Comparison of ENCODE assay signal across 9 cellular contexts in genomic region chr19:49331616-49332055, GRCh38. TPM values are rescaled to one million over a fixed set of nuclear protein-coding genes. Genes with fewer than 3 reads are reported as not detected.
DNase-seq lines count a peak whose midpoint lies in the region; ATAC-seq, FAIRE-seq and TF ChIP-seq lines count a peak whose summit lies in the region.
"Had no signal": no experiment of that assay in that cellular context is flagged by ENCODE, and none has a peak within 500 bp of the region (broad histone marks: within the 10 kb centered on the region; RNA-seq: fewer than 3 reads in every experiment).

No MANE protein-coding gene starts in this region.

- BruUV-seq in GM12878 (replicated peaks; lab: Mats Ljungman, UMichigan), result no TSS peak

- H3K4me3 Mint-ChIP-seq in T-helper 1 cell treated with Interleukin-12 subunit alpha and Interleukin-12 subunit beta and Interleukin-4 antibody, amounts not matched to agents 30 μg/mL and 1 μg/mL, for 36 hours, result no peak overlapping the region

- TF ChIP-seq POLR2A in GM12878 (IDR thresholded peaks at IDR 0.05; ENCODE audit: low read depth, low read length), result no peak

- peaks cover 78% of the 10 kb centered on the region for H3K4me1 ChIP-seq in BLaER1
- peaks cover 79% of the 10 kb centered on the region for H3K4me1 ChIP-seq in GM12878 (ENCODE audit: control insufficient read depth, insufficient read depth, low read length)

- DNase-seq in Jurkat, Clone E6-1 (ENCODE audit: low read depth, low spot score), result peak; percentile 86
- DNase-seq in GM12878 (ENCODE audit: low read depth, low spot score) (peak; percentile 81), kidney glomerular epithelial cell (lab: John Stamatoyannopoulos, UW) (peak; percentile 91)
- DNase-seq in stimulated activated naive CD8-positive, alpha-beta T cell treated with anti-CD3 and anti-CD28 coated beads, Interleukin-15, Interleukin-2, amounts not matched to agents 100 U/mL and 50 U/mL, for 24 hours, result peak; percentile 49

- H3K36me3 ChIP-seq in BLaER1, result no peaks in the 10 kb centered on the region
- H3K36me3 ChIP-seq in GM12878 (ENCODE audit: control insufficient read depth in 2 of 2, insufficient read depth in 2 of 2, low read length in 1 of 2), result no peaks in the 10 kb centered on the region

- no peak for TF ChIP-seq CTCF in GM12878 (IDR thresholded peaks at IDR 0.05 in 2 of 3, conservative IDR thresholded peaks at IDR 0.05 in 1 of 3; ENCODE audit: control insufficient read depth in 2 of 3, extremely low read depth in 1 of 3, insufficient read depth in 1 of 3, low read depth in 3 of 3, low read length in 3 of 3)

- H3K4me1 Mint-ChIP-seq in T-helper 1 cell treated with Interleukin-12 subunit alpha and Interleukin-12 subunit beta and Interleukin-4 antibody, amounts not matched to agents 30 μg/mL and 1 μg/mL, for 36 hours (ENCODE audit: low read depth), result peaks cover 52% of the 10 kb centered on the region

- RAD21 ChIA-PET in GM12878 (lab: Charles Lee; ENCODE audit: unreplicated experiment), result interaction anchor here (0.9 to 2.1 kb wide), 8 partner anchors 9 to 435 kb away, joined by 3 to 13 read pairs (median 4); partner anchors contain the start of genes ALDH16A1 and AP2A1

- WGBS in GM12878 (ENCODE audit: insufficient coverage, insufficient replicate concordance, low lambda C conversion rate, missing lambda C conversion rate), result 2% methylated on average over 2 of the region's 2 CpGs

- peaks cover 24% of the 10 kb centered on the region for H3K79me2 ChIP-seq in GM12878 (ENCODE audit: control insufficient read depth, insufficient read depth, low read length)

- FAIRE-seq in GM12878 (lab: Jason Lieb, UNC), result peak; percentile 72

- H3K36me3 Mint-ChIP-seq in T-helper 1 cell treated with Interleukin-12 subunit alpha and Interleukin-12 subunit beta and Interleukin-4 antibody, amounts not matched to agents 30 μg/mL and 1 μg/mL, for 36 hours (ENCODE audit: low read depth), result peaks cover 13% of the 10 kb centered on the region

- SMC1A ChIA-PET in GM12878 (lab: Charles Lee; ENCODE audit: uncharacterized antibody, unreplicated experiment), result interaction anchor here (0.8 to 2.1 kb wide), 7 partner anchors 9 to 75 kb away, joined by 3 to 11 read pairs (median 3); no protein-coding TSS in a partner anchor

- peak; percentile 42 for ATAC-seq in GM19328 (IDR thresholded peaks at IDR 0.05; ENCODE audit: unreplicated experiment)
- ATAC-seq in GM12878, result peak; percentile 71
- peak; percentile 69 for ATAC-seq in stimulated activated naive CD8-positive, alpha-beta T cell treated with anti-CD3 and anti-CD28 coated beads, Interleukin-15, Interleukin-2, amounts not matched to agents 100 U/mL and 50 U/mL, for 24 hours
- no peak for ATAC-seq in HG03025 (IDR thresholded peaks at IDR 0.05; ENCODE audit: low FRiP score, unreplicated experiment)

- POLR2A ChIA-PET in GM12878 (lab: Charles Lee), result interaction anchor here (0.6 to 4.5 kb wide), 6 partner anchors 8 to 121 kb away, joined by 3 to 44 read pairs (median 6); partner anchors contain the start of genes ALDH16A1 and PIH1D1

- no peaks in the 10 kb centered on the region for H3K27me3 Mint-ChIP-seq in T-helper 1 cell treated with Interleukin-12 subunit alpha and Interleukin-12 subunit beta and Interleukin-4 antibody, amounts not matched to agents 30 μg/mL and 1 μg/mL, for 36 hours (ENCODE audit: low read depth)

- peak overlapping the region; percentile 38 for H3K27ac Mint-ChIP-seq in T-helper 1 cell treated with Interleukin-12 subunit alpha and Interleukin-12 subunit beta and Interleukin-4 antibody, amounts not matched to agents 30 μg/mL and 1 μg/mL, for 36 hours

- no peaks in the 10 kb centered on the region for H3K9me3 ChIP-seq in BLaER1
- H3K9me3 ChIP-seq in GM12878 (replicated peaks; ENCODE audit: control insufficient read depth, insufficient read depth, low read length), result no peaks in the 10 kb centered on the region; the same call in 2 of the 3 replicates

- TF ChIP-seq RAD21 in GM12878 (IDR thresholded peaks at IDR 0.05; ENCODE audit: insufficient read depth, low read depth, low read length), result no peak

- H2AFZ ChIP-seq in GM12878 (ENCODE audit: control insufficient read depth, low read depth, low read length), result peak overlapping the region; percentile 68

- no peaks in the 10 kb centered on the region for H3K9me3 Mint-ChIP-seq in T-helper 1 cell treated with Interleukin-12 subunit alpha and Interleukin-12 subunit beta and Interleukin-4 antibody, amounts not matched to agents 30 μg/mL and 1 μg/mL, for 36 hours

- no peak for TF ChIP-seq EP300 in GM12878 (IDR thresholded peaks at IDR 0.05; ENCODE audit: borderline replicate concordance in 1 of 2, control insufficient read depth in 1 of 2, low read depth in 2 of 2, low read length in 2 of 2)

- no peak overlapping the region for H3K27ac ChIP-seq in BLaER1
- peak overlapping the region; percentile 87 for H3K27ac ChIP-seq in GM12878 (ENCODE audit: control insufficient read depth, insufficient read depth)

- H3K4me3 ChIP-seq in BLaER1 (no peak overlapping the region), GM12878 (peak overlapping the region; percentile 50)
- H3K4me3 ChIP-seq in Jurkat, Clone E6-1 (ENCODE audit: low read length), result no peak overlapping the region

- H3K9ac ChIP-seq in BLaER1 (no peak overlapping the region), GM12878 (ENCODE audit: control insufficient read depth, insufficient read depth, low read length) (no peak overlapping the region)

- no peaks in the 10 kb centered on the region for H3K27me3 ChIP-seq in BLaER1
- no peaks in the 10 kb centered on the region for H3K27me3 ChIP-seq in GM12878 (replicated peaks in 1 of 2; ENCODE audit: control insufficient read depth in 2 of 2, insufficient read depth in 2 of 2, low read length in 1 of 2)

- H4K20me1 ChIP-seq in BLaER1 (no peaks in the 10 kb centered on the region), GM12878 (ENCODE audit: control insufficient read depth, insufficient read depth) (no peaks in the 10 kb centered on the region)

- H3K4me2 ChIP-seq in BLaER1 (peak overlapping the region; percentile 88), GM12878 (ENCODE audit: control insufficient read depth, insufficient read depth) (peak overlapping the region; percentile 87)

- CTCF ChIA-PET in GM12878 (lab: Yijun Ruan, JAX), result interaction anchor here (1.2 to 3.9 kb wide), 7 partner anchors 9 to 215 kb away, joined by 3 to 22 read pairs (median 7); no protein-coding TSS in a partner anchor

- in situ Hi-C loops in GM12878 (cut with MboI), result no loop called here

- intact Hi-C loops in GM12878 (cut with micrococcal nuclease; ENCODE audit: unreplicated experiment), result loop anchor here (5.0 kb wide), 2 partner anchors 121 to 141 kb away; partner anchors contain the start of genes ALDH16A1, FLT3LG and PIH1D1

RNA-seq across cellular contexts. Expression of gene CD37, which starts 3.6 kb away (rescaled TPM):
- 10.3 TPM for polyA plus RNA-seq in Jurkat, Clone E6-1 (2012; ENCODE audit: insufficient read depth, insufficient read length)
- total RNA-seq in GM12878 (2013; cell fraction: nucleolus; rRNA removed), result 148 and 174 TPM in 2 replicates
- total RNA-seq in GM12878 (2014; rRNA removed), result 106 and 121 TPM in 2 replicates
- total RNA-seq in GM12878 (2014; rRNA removed; fragmentation: Illumina TruSeq; extraction: Trizol), result 142 and 155 TPM in 2 replicates
- 256 and 267 TPM in 2 replicates for total RNA-seq in GM12878 (2021)
- polyA plus RNA-seq in GM12878 (2011; ENCODE audit: low read depth), result 158 TPM
- 17.7 and 34.1 TPM in 2 replicates for polyA plus RNA-seq in GM12878 (2011; rRNA removed)
- 110 and 112 TPM in 2 replicates for polyA plus RNA-seq in GM12878 (2011; cell fraction: cytosol; rRNA removed)
- polyA plus RNA-seq in GM12878 (2011; cell fraction: nucleus; rRNA removed), result 182 and 224 TPM in 2 replicates
- polyA plus RNA-seq in GM12878 (2012), result 332 and 419 TPM in 2 replicates
- 243 and 359 TPM in 2 replicates for polyA plus RNA-seq in GM12878 (2014; fragmentation: Illumina TruSeq; extraction: Trizol)
- polyA plus RNA-seq in GM12878 (2014; fragmentation: Nextera tagmentation; extraction: Ambion mirVana), result 10 to 100 TPM; 46.7 to 48.0 TPM
- polyA plus RNA-seq in GM12878 (2014; rRNA removed), result 161 and 178 TPM in 2 replicates
- 10 to 100 TPM; 88.5 to 93.9 TPM for polyA plus RNA-seq in GM12878 (2016; fragmentation: Nextera tagmentation; extraction: Ambion mirVana)
- polyA minus RNA-seq in GM12878 (2011; rRNA and poly(A)+ RNA removed), result 147 and 209 TPM in 2 replicates
- 76.3 and 87.6 TPM in 2 replicates for polyA minus RNA-seq in GM12878 (2011; cell fraction: cytosol; rRNA and poly(A)+ RNA removed)
- 43.4 and 77.2 TPM in 2 replicates for polyA minus RNA-seq in GM12878 (2011; cell fraction: nucleus; rRNA and poly(A)+ RNA removed)

RNA-seq across cellular contexts. Expression of gene SLC6A16, which starts 6.6 kb away (rescaled TPM):
- not detected for polyA plus RNA-seq in Jurkat, Clone E6-1 (2012; ENCODE audit: insufficient read depth, insufficient read length)
- total RNA-seq in GM12878 (2013; cell fraction: nucleolus; rRNA removed), result 3.3 and 6.4 TPM in 2 replicates
- total RNA-seq in GM12878 (2014; rRNA removed) (0.16 and 0.23 TPM in 2 replicates), GM12878 (2014; rRNA removed; fragmentation: Illumina TruSeq; extraction: Trizol) (0.23 and 0.36 TPM in 2 replicates), GM12878 (2021) (1.6 and 1.7 TPM in 2 replicates)
- polyA plus RNA-seq in GM12878 (2011; ENCODE audit: low read depth), result 0.24 TPM
- polyA plus RNA-seq in GM12878 (2011; rRNA removed) (2.4 and 3.2 TPM in 2 replicates), GM12878 (2014; fragmentation: Illumina TruSeq; extraction: Trizol) (0.48 and 0.63 TPM in 2 replicates), GM12878 (2014; fragmentation: Nextera tagmentation; extraction: Ambion mirVana) (under 1 TPM; 0.51 to 0.98 TPM), GM12878 (2014; rRNA removed) (0.88 and 1.3 TPM in 2 replicates), GM12878 (2016; fragmentation: Nextera tagmentation; extraction: Ambion mirVana) (under 1 TPM; 0.37 to 0.57 TPM)
- polyA plus RNA-seq in GM12878 (2011; cell fraction: cytosol; rRNA removed), result 1.4 and 1.5 TPM in 2 replicates
- 1.4 and 3.1 TPM in 2 replicates for polyA plus RNA-seq in GM12878 (2011; cell fraction: nucleus; rRNA removed)
- 0.87 and 1.3 TPM in 2 replicates for polyA plus RNA-seq in GM12878 (2012)
- polyA minus RNA-seq in GM12878 (2011; rRNA and poly(A)+ RNA removed), result 1.3 and 2.0 TPM in 2 replicates
- 0.53 and 1.1 TPM in 2 replicates for polyA minus RNA-seq in GM12878 (2011; cell fraction: cytosol; rRNA and poly(A)+ RNA removed)
- 0.36 and 0.96 TPM in 2 replicates for polyA minus RNA-seq in GM12878 (2011; cell fraction: nucleus; rRNA and poly(A)+ RNA removed)

RNA-seq across cellular contexts. Expression of gene TEAD2, which starts 30.6 kb away (rescaled TPM):
- polyA plus RNA-seq in Jurkat, Clone E6-1 (2012; ENCODE audit: insufficient read depth, insufficient read length), result 0.75 TPM
- not detected in 2 replicates for total RNA-seq in GM12878 (2013; cell fraction: nucleolus; rRNA removed)
- 0.17 TPM in 1 of 2 replicates, not detected in the other for total RNA-seq in GM12878 (2014; rRNA removed)
- total RNA-seq in GM12878 (2014; rRNA removed; fragmentation: Illumina TruSeq; extraction: Trizol), result not detected in 2 replicates
- total RNA-seq in GM12878 (2021), result 0.11 and 0.26 TPM in 2 replicates
- polyA plus RNA-seq in GM12878 (2011; ENCODE audit: low read depth), result not detected
- 0.04 TPM in 1 of 2 replicates, not detected in the other for polyA plus RNA-seq in GM12878 (2011; rRNA removed)
- 0.05 and 0.06 TPM in 2 replicates for polyA plus RNA-seq in GM12878 (2011; cell fraction: cytosol; rRNA removed)
- 0.16 TPM in 1 of 2 replicates, not detected in the other for polyA plus RNA-seq in GM12878 (2011; cell fraction: nucleus; rRNA removed)
- polyA plus RNA-seq in GM12878 (2012), result 0.20 and 0.26 TPM in 2 replicates
- not detected in 2 replicates for polyA plus RNA-seq in GM12878 (2014; fragmentation: Illumina TruSeq; extraction: Trizol)
- polyA plus RNA-seq in GM12878 (2014; fragmentation: Nextera tagmentation; extraction: Ambion mirVana), result under 1 TPM; 0.05 to 0.07 TPM
- not detected in 2 replicates for polyA plus RNA-seq in GM12878 (2014; rRNA removed)
- polyA plus RNA-seq in GM12878 (2016; fragmentation: Nextera tagmentation; extraction: Ambion mirVana), result under 1 TPM; 0.11 to 0.13 TPM
- polyA minus RNA-seq in GM12878 (2011; rRNA and poly(A)+ RNA removed), result 0.31 TPM in 1 of 2 replicates, not detected in the other
- polyA minus RNA-seq in GM12878 (2011; cell fraction: cytosol; rRNA and poly(A)+ RNA removed), result 0.62 TPM in 1 of 2 replicates, not detected in the other
- not detected in 2 replicates for polyA minus RNA-seq in GM12878 (2011; cell fraction: nucleus; rRNA and poly(A)+ RNA removed)

RNA-seq across cellular contexts. Expression of gene DKKL1, which starts 32.0 kb away (rescaled TPM):
- not detected for polyA plus RNA-seq in Jurkat, Clone E6-1 (2012; ENCODE audit: insufficient read depth, insufficient read length)
- not detected in 2 replicates for total RNA-seq in GM12878 (2013; cell fraction: nucleolus; rRNA removed)
- total RNA-seq in GM12878 (2014; rRNA removed) (not detected in 2 replicates), GM12878 (2014; rRNA removed; fragmentation: Illumina TruSeq; extraction: Trizol) (not detected in 2 replicates), GM12878 (2021) (not detected in 2 replicates)
- polyA plus RNA-seq in GM12878 (2011; ENCODE audit: low read depth), result not detected
- polyA plus RNA-seq in GM12878 (2011; rRNA removed) (not detected in 2 replicates), GM12878 (2014; fragmentation: Illumina TruSeq; extraction: Trizol) (not detected in 2 replicates), GM12878 (2014; fragmentation: Nextera tagmentation; extraction: Ambion mirVana) (not detected), GM12878 (2014; rRNA removed) (not detected in 2 replicates), GM12878 (2016; fragmentation: Nextera tagmentation; extraction: Ambion mirVana) (not detected)
- polyA plus RNA-seq in GM12878 (2011; cell fraction: cytosol; rRNA removed), result not detected in 2 replicates
- not detected in 2 replicates for polyA plus RNA-seq in GM12878 (2011; cell fraction: nucleus; rRNA removed)
- polyA plus RNA-seq in GM12878 (2012), result not detected in 2 replicates
- not detected in 2 replicates for polyA minus RNA-seq in GM12878 (2011; rRNA and poly(A)+ RNA removed)
- not detected in 2 replicates for polyA minus RNA-seq in GM12878 (2011; cell fraction: cytosol; rRNA and poly(A)+ RNA removed)
- polyA minus RNA-seq in GM12878 (2011; cell fraction: nucleus; rRNA and poly(A)+ RNA removed), result not detected in 2 replicates

RNA-seq across cellular contexts. Expression of gene KASH5, which starts 56.4 kb away (rescaled TPM):
- polyA plus RNA-seq in Jurkat, Clone E6-1 (2012; ENCODE audit: insufficient read depth, insufficient read length), result not detected
- not detected in 2 replicates for total RNA-seq in GM12878 (2013; cell fraction: nucleolus; rRNA removed)
- total RNA-seq in GM12878 (2014; rRNA removed) (0.16 TPM in 1 of 2 replicates, not detected in the other), GM12878 (2014; rRNA removed; fragmentation: Illumina TruSeq; extraction: Trizol) (not detected in 2 replicates), GM12878 (2021) (0.21 TPM in 1 of 2 replicates, not detected in the other)
- polyA plus RNA-seq in GM12878 (2011; ENCODE audit: low read depth), result not detected
- polyA plus RNA-seq in GM12878 (2011; rRNA removed) (0.05 TPM in 1 of 2 replicates, not detected in the other), GM12878 (2014; fragmentation: Illumina TruSeq; extraction: Trizol) (0.03 TPM in 1 of 2 replicates, not detected in the other), GM12878 (2014; fragmentation: Nextera tagmentation; extraction: Ambion mirVana) (not detected), GM12878 (2014; rRNA removed) (0.04 and 0.06 TPM in 2 replicates), GM12878 (2016; fragmentation: Nextera tagmentation; extraction: Ambion mirVana) (not detected)
- polyA plus RNA-seq in GM12878 (2011; cell fraction: cytosol; rRNA removed), result not detected in 2 replicates
- 0.19 TPM in 1 of 2 replicates, not detected in the other for polyA plus RNA-seq in GM12878 (2011; cell fraction: nucleus; rRNA removed)
- not detected in 2 replicates for polyA plus RNA-seq in GM12878 (2012)
- not detected in 2 replicates for polyA minus RNA-seq in GM12878 (2011; rRNA and poly(A)+ RNA removed)
- not detected in 2 replicates for polyA minus RNA-seq in GM12878 (2011; cell fraction: cytosol; rRNA and poly(A)+ RNA removed)
- polyA minus RNA-seq in GM12878 (2011; cell fraction: nucleus; rRNA and poly(A)+ RNA removed), result 0.24 TPM in 1 of 2 replicates, not detected in the other
- total RNA-seq: lower leg skin had no signal
